In the genomic region with DNA sequence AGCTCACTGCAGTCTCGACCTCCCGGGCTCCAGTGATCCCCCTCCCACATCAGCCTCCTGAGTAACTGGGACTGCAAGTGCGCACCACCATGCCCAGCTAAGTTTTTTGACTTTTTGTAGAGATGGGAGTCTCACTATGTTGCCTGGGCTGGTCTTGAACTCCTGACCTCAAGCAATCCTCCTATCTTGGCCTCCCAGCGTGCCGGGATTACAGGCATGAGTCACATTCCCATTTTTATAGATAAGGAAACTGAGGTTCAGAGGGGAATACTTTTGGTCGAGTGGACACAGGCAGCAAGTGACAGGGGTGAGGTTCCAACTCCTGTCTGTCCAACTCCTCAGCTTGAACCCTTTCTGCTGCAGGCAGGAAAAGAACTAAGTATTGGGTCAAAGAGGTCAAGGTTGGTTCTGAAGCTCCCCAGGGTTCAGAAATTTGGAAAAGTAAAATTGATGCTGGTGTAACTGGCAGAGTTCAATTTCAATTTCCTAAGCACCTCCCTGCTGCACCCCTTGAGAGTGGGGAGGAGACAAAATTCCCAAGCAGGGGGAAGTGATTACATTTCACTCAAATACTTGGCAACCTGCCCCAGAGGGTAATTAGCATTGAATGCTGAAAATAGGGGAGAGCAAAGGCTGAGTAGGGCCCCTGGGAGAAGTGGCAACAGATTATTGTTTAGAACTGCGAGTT, we compare ENCODE assay signal across 16 cellular contexts. TPM values are rescaled to one million over a fixed set of nuclear protein-coding genes. Genes with fewer than 3 reads are reported as not detected.
A peak's percentile ranks its signal among the peaks of the same experiment; 100 is the strongest.
DNase-seq lines count a peak whose midpoint lies in the region; ATAC-seq and TF ChIP-seq lines count a peak whose summit lies in the region.
"Had no signal": no experiment of that assay in that cellular context is flagged by ENCODE, and none has a peak within 500 bp of the region (broad histone marks: within the 10 kb centered on the region; RNA-seq: fewer than 3 reads in every experiment).

No MANE protein-coding gene starts in this region.

- POLR2A ChIA-PET in RWPE1 (lab: Yijun Ruan, JAX; ENCODE audit: low non-redundant PET) = no interaction called here

- no peak overlapping the region for H3K4me3 ChIP-seq in right atrium auricular region
- no peak overlapping the region for H3K4me3 ChIP-seq in adipocyte (ENCODE audit: low read length)
- H3K4me3 ChIP-seq: ascending aorta, heart left ventricle, right lobe of liver had no signal

- no peak overlapping the region for H3K27ac Mint-ChIP-seq in chondrocyte (ENCODE audit: unreplicated experiment)
- H3K27ac Mint-ChIP-seq: endodermal cell; HFFc6; nephron progenitor cell; stimulated activated naive CD8-positive, alpha-beta T cell treated with anti-CD3 and anti-CD28 coated beads, Interleukin-15, amount 100 ng/mL, for 72 hours had no signal

- no peak overlapping the region for H3K27ac ChIP-seq in right atrium auricular region
- no peak overlapping the region for H3K27ac ChIP-seq in RWPE1
- H3K27ac ChIP-seq: ascending aorta, right lobe of liver had no signal

- no peaks in the 10 kb centered on the region for H3K4me1 ChIP-seq in right atrium auricular region
- peaks cover 8% of the 10 kb centered on the region for H3K4me1 ChIP-seq in adipocyte (ENCODE audit: control insufficient read depth, insufficient read depth, low read length)
- H3K4me1 ChIP-seq: ascending aorta, right lobe of liver had no signal

- no peak for TF ChIP-seq CTCF in right atrium auricular region (IDR thresholded peaks at IDR 0.05)
- no peak for TF ChIP-seq CTCF in RWPE1 (conservative IDR thresholded peaks at IDR 0.05; ENCODE audit: low read depth)
- no peak for TF ChIP-seq CTCF in chondrocyte (IDR thresholded peaks at IDR 0.05)

- CTCF ChIA-PET in RWPE1 (lab: Yijun Ruan, JAX) = interaction anchor here (0.6 to 2.2 kb wide), 4 partner anchors 24 to 122 kb away, joined by 4 to 14 read pairs (median 4); no protein-coding TSS in a partner anchor

- H3K36me3 Mint-ChIP-seq in chondrocyte (ENCODE audit: low read depth) = peaks cover 2% of the 10 kb centered on the region

- DNase-seq in left ventricle myocardium superior (no peak), right atrium auricular region (ENCODE audit: low spot score) (no peak), NCI-H2107 (lab: John Stamatoyannopoulos, UW) (peak; percentile 90), adipocyte (ENCODE audit: low read depth) (peak; percentile 66), RWPE1 (ENCODE audit: low spot score) (no peak), chondrocyte (ENCODE audit: low spot score) (no peak)
- DNase-seq: left cardiac atrium, nephron progenitor cell had no signal

- peaks cover 2% of the 10 kb centered on the region for H3K27me3 Mint-ChIP-seq in chondrocyte (ENCODE audit: low read depth)

- intact Hi-C loops in left ventricle myocardium superior (cut with micrococcal nuclease) = no loop called here

- peaks cover 7% of the 10 kb centered on the region for H3K4me1 Mint-ChIP-seq in chondrocyte (ENCODE audit: low read depth)
- H3K4me1 Mint-ChIP-seq: nephron progenitor cell had no signal

- H3K36me3 ChIP-seq in right atrium auricular region (no peaks in the 10 kb centered on the region), adipocyte (ENCODE audit: control insufficient read depth, insufficient read depth, low read length, severe bottlenecking) (no peaks in the 10 kb centered on the region)
- H3K36me3 ChIP-seq: ascending aorta, heart left ventricle, right lobe of liver had no signal

- no peak overlapping the region for H3K9ac ChIP-seq in adipocyte (ENCODE audit: low read length)

- H3K9me3 ChIP-seq in right atrium auricular region (no peaks in the 10 kb centered on the region), adipocyte (ENCODE audit: control insufficient read depth, low read length) (no peaks in the 10 kb centered on the region)
- H3K9me3 ChIP-seq: ascending aorta, heart left ventricle, right lobe of liver had no signal

- H3K4me3 Mint-ChIP-seq in chondrocyte (ENCODE audit: unreplicated experiment) = no peak overlapping the region
- H3K4me3 Mint-ChIP-seq: endodermal cell; HFFc6; nephron progenitor cell; stimulated activated naive CD8-positive, alpha-beta T cell treated with anti-CD3 and anti-CD28 coated beads, Interleukin-15, amount 100 ng/mL, for 72 hours had no signal

- H3K27me3 ChIP-seq in right atrium auricular region = no peaks in the 10 kb centered on the region
- H3K27me3 ChIP-seq in adipocyte (replicated peaks; ENCODE audit: control insufficient read depth, insufficient read depth, low read length) = peaks cover 31% of the 10 kb centered on the region
- H3K27me3 ChIP-seq: ascending aorta, right lobe of liver had no signal

- ATAC-seq in left ventricle myocardium superior (peak; percentile 33), GM19023 (IDR thresholded peaks at IDR 0.05; ENCODE audit: unreplicated experiment) (no peak), esophagus mucosa (no peak)

- no peaks in the 10 kb centered on the region for H3K9me3 Mint-ChIP-seq in chondrocyte (ENCODE audit: low read depth)

RNA-seq across cellular contexts. Expression of a gene that starts 17.6 kb away (rescaled TPM):
- total RNA-seq in left ventricle myocardium superior = 13.1 TPM
- 10 to 100 TPM; 16.2 to 50.3 TPM for total RNA-seq in right atrium auricular region
- 3.6 TPM for total RNA-seq in esophagus mucosa
- 17.6 to 37.0 TPM (median 19.2 TPM) in 3 replicates for total RNA-seq in chondrocyte

RNA-seq across cellular contexts. Expression of a gene that starts 51.7 kb away (rescaled TPM):
- total RNA-seq in left ventricle myocardium superior (4.2 TPM), right atrium auricular region (1 to 10 TPM; 4.8 to 8.1 TPM), esophagus mucosa (6.7 TPM), chondrocyte (15.0 to 18.5 TPM (median 16.3 TPM) in 3 replicates)

Comparison
In these comparisons a context has a peak if more than half of its experiments do, and no peak if none do; other contexts are left out.
1. DNase-seq: peak in NCI-H2107 (single experiment) and adipocyte (single experiment); none in left ventricle myocardium superior (single experiment), right atrium auricular region (single experiment), RWPE1 (single experiment) and chondrocyte (single experiment).